Comparison of ENCODE assay signal across 8 cellular contexts in the genomic region with DNA sequence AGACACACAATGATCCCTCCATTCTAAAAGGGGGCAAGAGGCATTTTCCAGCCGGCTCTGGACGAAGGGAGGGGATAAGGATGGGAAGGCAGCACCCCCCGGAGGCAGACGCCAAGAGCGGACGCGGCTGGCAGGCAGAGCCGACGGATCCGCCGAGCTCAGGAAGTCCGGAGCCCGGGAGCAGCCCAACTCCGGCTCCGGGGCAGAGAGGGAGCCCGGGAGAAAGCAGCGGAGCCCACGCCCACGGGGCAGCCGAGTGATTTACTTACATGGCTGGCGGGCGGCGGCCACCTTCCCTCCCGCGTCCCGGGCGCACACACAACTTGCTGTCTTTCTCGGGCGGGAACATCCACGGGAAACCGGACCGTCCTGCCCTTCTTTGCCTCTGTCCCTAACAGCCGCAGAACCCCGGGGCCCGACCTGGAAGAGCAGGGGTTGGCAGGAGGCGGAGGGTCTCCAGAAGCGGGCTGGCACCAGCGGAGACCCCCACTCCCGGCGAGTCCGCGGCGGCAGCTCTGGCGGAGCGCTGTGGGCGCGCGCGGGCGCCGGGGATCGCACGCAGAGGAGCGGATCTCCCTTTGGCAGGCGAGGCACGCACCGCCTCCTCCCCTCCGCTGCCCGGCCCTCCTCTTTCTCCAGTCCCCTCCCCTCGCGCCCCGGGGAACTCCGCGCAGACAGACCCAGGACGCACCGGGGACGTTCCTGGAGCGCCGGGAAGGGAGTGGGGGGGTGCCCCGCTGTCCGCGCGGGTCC. TPM values are rescaled to one million over a fixed set of nuclear protein-coding genes. Genes with fewer than 3 reads are reported as not detected.
DNase-seq lines count a peak whose midpoint lies in the region; ATAC-seq and TF ChIP-seq lines count a peak whose summit lies in the region.

A gene (minus strand): TSS at position 580 of the 753 bp plus-strand sequence.

- no peaks in the 10 kb centered on the region for H3K36me3 ChIP-seq in adipocyte (ENCODE audit: control insufficient read depth, insufficient read depth, low read length, severe bottlenecking)
- H3K36me3 ChIP-seq in ovary = no peaks in the 10 kb centered on the region

- peak within 1 kb of the TSS; percentile 80 for H3K27ac Mint-ChIP-seq in type B pancreatic cell

- TF ChIP-seq POLR2A in ovary (IDR thresholded peaks at IDR 0.05) = peak; percentile 60

- WGBS in ovary, 3 donors = 0 to 1% (median 1%) methylated on average over 50 to 73 of the region's 73 CpGs

- H3K27me3 ChIP-seq in adipocyte (replicated peaks; ENCODE audit: control insufficient read depth, insufficient read depth, low read length) (no peaks in the 10 kb centered on the region), ovary (no peaks in the 10 kb centered on the region)

- intact Hi-C loops in Right ventricle myocardium superior (cut with DNase I) = loop anchor here (5.0 kb wide), 1 partner anchor 190 kb away; no protein-coding TSS in a partner anchor
- intact Hi-C loops in ovary (cut with DNase I) = loop anchor here in 2 of 4 donors (10.0 kb wide), 2 partner anchors 188 to 458 kb away; no protein-coding TSS in a partner anchor

- no peak for TF ChIP-seq EP300 in ovary (IDR thresholded peaks at IDR 0.05)

- H3K9ac ChIP-seq in adipocyte (ENCODE audit: low read length) = peak within 1 kb of the TSS; percentile 91

- peak in 1 of 3 donors; percentile 22 for TF ChIP-seq CTCF in ovary (IDR thresholded peaks at IDR 0.05)
- TF ChIP-seq CTCF in type B pancreatic cell (conservative IDR thresholded peaks at IDR 0.05) = peak; percentile 62

- peak; percentile 93 for ATAC-seq in GM21723 (IDR thresholded peaks at IDR 0.05; ENCODE audit: unreplicated experiment)
- peak; percentile 96 for ATAC-seq in Right ventricle myocardium superior (ENCODE audit: poor library complexity)

- in situ Hi-C loops in KBM-7 (cut with MboI; ENCODE audit: low pct_unique_long_range_greater_than_20kb, low sequenced_read_pairs) = loop anchor here (25.0 kb wide), 1 partner anchor 190 kb away; no protein-coding TSS in a partner anchor

- peak; percentile 36 for DNase-seq in DMS79 (lab: John Stamatoyannopoulos, UW)
- peak; percentile 80 for DNase-seq in KBM-7
- DNase-seq in SK-N-DZ (ENCODE audit: low spot score) = peak; percentile 41
- peak; percentile 96 for DNase-seq in adipocyte (ENCODE audit: low read depth)
- DNase-seq in Right ventricle myocardium superior = peak; percentile 92
- DNase-seq in ovary = peak; percentile 74 to 86 (median 85)
- peak; percentile 85 for DNase-seq in type B pancreatic cell (ENCODE audit: extremely low spot score, unreplicated experiment)

- peak within 1 kb of the TSS; percentile 89 to 93 for H3K27ac ChIP-seq in ovary

- H3K9me3 Mint-ChIP-seq in type B pancreatic cell = no peaks in the 10 kb centered on the region

- peaks cover 41% of the 10 kb centered on the region for H3K4me1 Mint-ChIP-seq in type B pancreatic cell (ENCODE audit: unreplicated experiment)

- H3K4me1 ChIP-seq in adipocyte (ENCODE audit: control insufficient read depth, insufficient read depth, low read length) (peaks cover 44% of the 10 kb centered on the region), ovary (ENCODE audit: insufficient read depth) (peaks cover 8% of the 10 kb centered on the region)

- peak within 1 kb of the TSS; percentile 93 for H3K4me3 Mint-ChIP-seq in type B pancreatic cell

- no peaks in the 10 kb centered on the region for H3K9me3 ChIP-seq in adipocyte (ENCODE audit: control insufficient read depth, low read length)
- H3K9me3 ChIP-seq in ovary = no peaks in the 10 kb centered on the region

- H3K4me3 ChIP-seq in adipocyte (ENCODE audit: low read length) = peak within 1 kb of the TSS; percentile 96
- peak within 1 kb of the TSS; percentile 86 for H3K4me3 ChIP-seq in ovary

- H3K27me3 Mint-ChIP-seq in type B pancreatic cell = peaks cover 27% of the 10 kb centered on the region

- peaks cover 9% of the 10 kb centered on the region for H3K36me3 Mint-ChIP-seq in type B pancreatic cell

RNA-seq across cellular contexts. Expression of the gene that starts here (rescaled TPM):
- polyA plus RNA-seq in SK-N-DZ (2014; cell fraction: cytosol; rRNA removed) = 0.17 and 0.29 TPM in 2 replicates
- polyA plus RNA-seq in SK-N-DZ (2014; cell fraction: nucleus; rRNA removed) = 0.07 and 0.73 TPM in 2 replicates
- total RNA-seq in Right ventricle myocardium superior = 53.0 TPM
- 10 to 100 TPM; 19.7 to 69.3 (median 41.5) TPM for total RNA-seq in ovary
- 100 to 1,000 TPM; 102 to 136 TPM for polyA plus RNA-seq in ovary
- 21.9 and 31.7 TPM in 2 replicates for total RNA-seq in type B pancreatic cell (ENCODE audit: low replicate concordance)

Comparison
In these comparisons a context has a peak if more than half of its experiments do, and no peak if none do; other contexts are left out.
1. Peak in every context shown above with its lines: DNase-seq, ATAC-seq, H3K4me3 ChIP-seq and H3K27ac ChIP-seq.
2. DNase-seq: peak in every context shown above with its lines; median percentile 96 in adipocyte; 92 in Right ventricle myocardium superior; 85 in ovary; 85 in type B pancreatic cell; 80 in KBM-7; 41 in SK-N-DZ; 36 in DMS79.